25 cellular contexts compared by ENCODE assay signal in the genomic region with DNA sequence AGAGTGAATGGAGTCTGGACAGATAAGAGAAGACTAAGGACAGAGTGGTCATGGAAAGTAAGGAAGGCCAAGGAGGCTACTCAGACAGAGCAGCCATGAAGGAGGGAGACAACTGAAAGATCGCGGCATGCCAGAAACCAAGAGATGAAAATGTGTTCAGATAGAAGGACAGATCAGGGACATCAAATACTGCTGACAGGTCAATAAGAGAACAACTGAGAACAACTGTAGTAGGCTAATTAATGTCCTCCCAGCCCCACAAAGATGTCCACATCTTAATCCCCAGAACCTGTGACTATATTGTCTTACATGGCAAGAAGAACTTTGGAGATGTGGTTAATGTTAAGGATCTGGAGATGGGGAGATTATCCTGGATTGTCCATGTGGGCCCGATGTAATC. TPM values are rescaled to one million over a fixed set of nuclear protein-coding genes. Genes with fewer than 3 reads are reported as not detected.
DNase-seq lines count a peak whose midpoint lies in the region; ATAC-seq, FAIRE-seq and TF ChIP-seq lines count a peak whose summit lies in the region.
"Had no signal": no experiment of that assay in that cellular context is flagged by ENCODE, and none has a peak within 500 bp of the region (broad histone marks: within the 10 kb centered on the region; RNA-seq: fewer than 3 reads in every experiment).

No MANE protein-coding gene starts in this region.

- peaks cover 69% of the 10 kb centered on the region for H3K4me1 ChIP-seq in CD4-positive, CD25-positive, alpha-beta regulatory T cell (ENCODE audit: control insufficient read depth, insufficient read depth, low read length, poor library complexity, severe bottlenecking)
- H3K4me1 ChIP-seq: HAP-1, transverse colon had no signal

- DNase-seq in activated CD4-positive, alpha-beta T cell treated with anti-CD3 and anti-CD28 coated beads for 36 hours = no peak
- DNase-seq in activated CD4-positive, alpha-beta T cell treated with anti-CD3 and anti-CD28 coated beads, Interleukin-2, amount 50 U/mL, for 4 hours = no peak
- DNase-seq in CD4-positive, CD25-positive, alpha-beta regulatory T cell = no peak
- no peak for DNase-seq in activated CD4-positive, alpha-beta memory T cell treated with anti-CD3 and anti-CD28 coated beads for 36 hours
- DNase-seq in bronchial epithelial cell (ENCODE audit: low read depth) (no peak), GM10266 (ENCODE audit: extremely low spot score) (no peak), CD14-positive monocyte (ENCODE audit: low spot score) (no peak)
- DNase-seq: activated T-cell treated with anti-CD3 and anti-CD28 coated beads, Interleukin-2, amount 50 U/mL, for 48 hours; brain microvascular endothelial cell; effector CD4-positive, alpha-beta T cell; erythroblast; left cardiac atrium; mammary epithelial cell; NCI-H1048; NCI-H187 treated with DMSO at 0.1 percent for 48 hours; NCI-H526; SHP77 treated with DMSO at 0.1 percent for 48 hours; SW 1271; transverse colon had no signal

- no peak for ATAC-seq in activated CD4-positive, alpha-beta T cell treated with anti-CD3 and anti-CD28 coated beads for 36 hours
- no peak for ATAC-seq in CD4-positive, CD25-positive, alpha-beta regulatory T cell (ENCODE audit: low read depth in 2 of 2)
- no peak for ATAC-seq in HG03045 (IDR thresholded peaks at IDR 0.05; ENCODE audit: unreplicated experiment)
- ATAC-seq: left cardiac atrium, Panc1 had no signal

- peak overlapping the region; percentile 52 for H3K27ac Mint-ChIP-seq in activated CD4-positive, alpha-beta T cell treated with anti-CD3 and anti-CD28 coated beads for 36 hours
- peak overlapping the region; percentile 22 to 87 (median 85) for H3K27ac Mint-ChIP-seq in CD4-positive, CD25-positive, alpha-beta regulatory T cell
- H3K27ac Mint-ChIP-seq in activated CD4-positive, alpha-beta memory T cell treated with anti-CD3 and anti-CD28 coated beads for 36 hours = peak overlapping the region; percentile 44
- H3K27ac Mint-ChIP-seq in CD14-positive monocyte = peak overlapping the region in 1 of 7 donors; percentile 6
- H3K27ac Mint-ChIP-seq: progenitor cell of endocrine pancreas had no signal

- H3K27ac ChIP-seq in CD4-positive, CD25-positive, alpha-beta regulatory T cell (ENCODE audit: insufficient read depth, low read length, poor library complexity, severe bottlenecking) = peak overlapping the region; percentile 53
- H3K27ac ChIP-seq: brain microvascular endothelial cell, neutrophil, transverse colon, VCaP had no signal

- no peaks in the 10 kb centered on the region for H3K36me3 ChIP-seq in CD4-positive, CD25-positive, alpha-beta regulatory T cell (ENCODE audit: control insufficient read depth, insufficient read depth, low read length)
- H3K36me3 ChIP-seq in bronchial epithelial cell (ENCODE audit: control insufficient read depth, insufficient read depth, low read length) = no peaks in the 10 kb centered on the region
- H3K36me3 ChIP-seq: brain microvascular endothelial cell, HAP-1, neutrophil, transverse colon had no signal

- peaks cover 70% of the 10 kb centered on the region for H3K4me1 Mint-ChIP-seq in activated CD4-positive, alpha-beta T cell treated with anti-CD3 and anti-CD28 coated beads for 36 hours
- peaks cover 46 to 90% (median 65%) of the 10 kb centered on the region in 4 donors for H3K4me1 Mint-ChIP-seq in CD4-positive, CD25-positive, alpha-beta regulatory T cell
- H3K4me1 Mint-ChIP-seq in activated CD4-positive, alpha-beta memory T cell treated with anti-CD3 and anti-CD28 coated beads for 36 hours (ENCODE audit: low read depth) = peaks cover 64% of the 10 kb centered on the region
- H3K4me1 Mint-ChIP-seq in CD14-positive monocyte = peaks cover 11% of the 10 kb centered on the region

- H3K4me3 ChIP-seq in CD4-positive, CD25-positive, alpha-beta regulatory T cell (ENCODE audit: low read depth, low read length) = peak overlapping the region; percentile 81
- H3K4me3 ChIP-seq in bronchial epithelial cell (ENCODE audit: low read depth, low read length) = no peak overlapping the region
- H3K4me3 ChIP-seq: HAP-1, transverse colon had no signal

- no peaks in the 10 kb centered on the region for H3K27me3 Mint-ChIP-seq in activated CD4-positive, alpha-beta T cell treated with anti-CD3 and anti-CD28 coated beads for 36 hours
- H3K27me3 Mint-ChIP-seq in CD4-positive, CD25-positive, alpha-beta regulatory T cell = no peaks in the 10 kb centered on the region
- no peaks in the 10 kb centered on the region for H3K27me3 Mint-ChIP-seq in activated CD4-positive, alpha-beta memory T cell treated with anti-CD3 and anti-CD28 coated beads for 36 hours
- peaks cover 0 to 3% (median 1%) of the 10 kb centered on the region in 3 donors for H3K27me3 Mint-ChIP-seq in CD14-positive monocyte (ENCODE audit: low read depth in 3 of 3)

- H3K27me3 ChIP-seq in CD4-positive, CD25-positive, alpha-beta regulatory T cell (ENCODE audit: control insufficient read depth, insufficient read depth, low read length) = no peaks in the 10 kb centered on the region
- no peaks in the 10 kb centered on the region for H3K27me3 ChIP-seq in bronchial epithelial cell (ENCODE audit: control insufficient read depth, insufficient read depth, low read length)
- H3K27me3 ChIP-seq: brain microvascular endothelial cell, neutrophil, transverse colon had no signal

- POLR2A ChIA-PET in activated CD4-positive, alpha-beta T cell treated with anti-CD3 and anti-CD28 coated beads for 36 hours (lab: Charles Lee) = no interaction called here
- POLR2A ChIA-PET in activated CD4-positive, alpha-beta memory T cell treated with anti-CD3 and anti-CD28 coated beads for 36 hours (lab: Charles Lee) = no interaction called here

- intact Hi-C loops in activated CD4-positive, alpha-beta T cell treated with anti-CD3 and anti-CD28 coated beads for 36 hours (cut with DNase I, micrococcal nuclease) = no loop called here
- intact Hi-C loops in activated CD4-positive, alpha-beta memory T cell treated with anti-CD3 and anti-CD28 coated beads for 36 hours (cut with micrococcal nuclease) = loop anchor here (10.0 kb wide), 2 partner anchors 58 to 978 kb away; a partner anchor contains a TSS
- intact Hi-C loops in CD14-positive monocyte (cut with micrococcal nuclease) = no loop called here

- peak; percentile 58 for FAIRE-seq in bronchial epithelial cell (lab: Jason Lieb, UNC)

- TF ChIP-seq CTCF in bronchial epithelial cell (IDR thresholded peaks at IDR 0.05; ENCODE audit: insufficient read depth, low read length, severe bottlenecking) (no peak), GM10266 (IDR thresholded peaks at IDR 0.05; ENCODE audit: control insufficient read depth, insufficient read depth, low read depth, missing control alignments) (no peak), CD14-positive monocyte (IDR thresholded peaks at IDR 0.05) (no peak)

- peaks cover 3% of the 10 kb centered on the region for H3K36me3 Mint-ChIP-seq in activated CD4-positive, alpha-beta T cell treated with anti-CD3 and anti-CD28 coated beads for 36 hours (ENCODE audit: low read depth)
- no peaks in the 10 kb centered on the region for H3K36me3 Mint-ChIP-seq in CD4-positive, CD25-positive, alpha-beta regulatory T cell
- H3K36me3 Mint-ChIP-seq in activated CD4-positive, alpha-beta memory T cell treated with anti-CD3 and anti-CD28 coated beads for 36 hours = no peaks in the 10 kb centered on the region
- peaks cover 0 to 2% of the 10 kb centered on the region in 2 donors for H3K36me3 Mint-ChIP-seq in CD14-positive monocyte

- CTCF ChIA-PET in activated CD4-positive, alpha-beta T cell treated with anti-CD3 and anti-CD28 coated beads for 36 hours (lab: Charles Lee) = no interaction called here
- CTCF ChIA-PET in activated CD4-positive, alpha-beta memory T cell treated with anti-CD3 and anti-CD28 coated beads for 36 hours (lab: Charles Lee) = no interaction called here

- no peak overlapping the region for H3K4me3 Mint-ChIP-seq in activated CD4-positive, alpha-beta T cell treated with anti-CD3 and anti-CD28 coated beads for 36 hours
- H3K4me3 Mint-ChIP-seq in CD4-positive, CD25-positive, alpha-beta regulatory T cell = peak overlapping the region; percentile 40 to 81 (median 68)
- H3K4me3 Mint-ChIP-seq in activated CD4-positive, alpha-beta memory T cell treated with anti-CD3 and anti-CD28 coated beads for 36 hours = no peak overlapping the region
- no peak overlapping the region for H3K4me3 Mint-ChIP-seq in CD14-positive monocyte

- peaks cover 2% of the 10 kb centered on the region for H3K9me3 Mint-ChIP-seq in activated CD4-positive, alpha-beta T cell treated with anti-CD3 and anti-CD28 coated beads for 36 hours (ENCODE audit: low read depth)
- H3K9me3 Mint-ChIP-seq in CD4-positive, CD25-positive, alpha-beta regulatory T cell = no peaks in the 10 kb centered on the region
- peaks cover 2% of the 10 kb centered on the region for H3K9me3 Mint-ChIP-seq in activated CD4-positive, alpha-beta memory T cell treated with anti-CD3 and anti-CD28 coated beads for 36 hours
- peaks cover 0 to 9% (median 3%) of the 10 kb centered on the region in 7 donors for H3K9me3 Mint-ChIP-seq in CD14-positive monocyte

- H3K9me3 ChIP-seq in CD4-positive, CD25-positive, alpha-beta regulatory T cell (ENCODE audit: control insufficient read depth in 2 of 2, low read length in 2 of 2) = no peaks in the 10 kb centered on the region
- H3K9me3 ChIP-seq: HAP-1, neutrophil, transverse colon had no signal

RNA-seq across cellular contexts. Expression of a gene that starts 15.0 kb away (rescaled TPM):
- 10 to 100 TPM; 21.0 to 23.6 TPM for total RNA-seq in activated CD4-positive, alpha-beta T cell treated with anti-CD3 and anti-CD28 coated beads for 36 hours
- 85.5 TPM for total RNA-seq in CD4-positive, CD25-positive, alpha-beta regulatory T cell
- polyA plus RNA-seq in CD4-positive, CD25-positive, alpha-beta regulatory T cell = 10 to 100 TPM; 21.8 to 30.2 (median 24.5) TPM
- total RNA-seq in activated CD4-positive, alpha-beta memory T cell treated with anti-CD3 and anti-CD28 coated beads for 36 hours = 10 to 100 TPM; 20.8 to 21.8 TPM
- 2.2 and 2.6 TPM in 2 replicates for total RNA-seq in bronchial epithelial cell
- polyA plus RNA-seq in CD14-positive monocyte = 1 to 10 TPM; 1.8 to 3.0 TPM

Comparison
In these comparisons a context has a peak if more than half of its experiments do, and no peak if none do; other contexts are left out.
1. H3K4me3 Mint-ChIP-seq: peak in CD4-positive, CD25-positive, alpha-beta regulatory T cell (4 of 4); none in activated CD4-positive, alpha-beta T cell treated with anti-CD3 and anti-CD28 coated beads for 36 hours (single experiment), activated CD4-positive, alpha-beta memory T cell treated with anti-CD3 and anti-CD28 coated beads for 36 hours (single experiment) and CD14-positive monocyte (0 of 2).